In genomic region chr10:28302668-28303488, GRCh38 we compare ENCODE assay signal across 8 cellular contexts. TPM values are rescaled to one million over a fixed set of nuclear protein-coding genes. Genes with fewer than 3 reads are reported as not detected.
DNase-seq lines count a peak whose midpoint lies in the region; ATAC-seq, FAIRE-seq and TF ChIP-seq lines count a peak whose summit lies in the region.

Gene MPP7, minus strand, starts transcription at chr10:28303064. Its CDS starts 64,460 bp downstream, at chr10:28238604.

- H3K4me3 ChIP-seq in CD4-positive, CD25-positive, alpha-beta regulatory T cell (ENCODE audit: low read depth, low read length): peak within 1 kb of the TSS; percentile 93
- H3K4me3 ChIP-seq in dorsolateral prefrontal cortex (peak within 1 kb of the TSS; percentile 64 to 98 (median 86)), HepG2 (replicated peaks in 1 of 3; ENCODE audit: insufficient read depth in 1 of 3, low read depth in 2 of 3, low read length in 3 of 3) (peak within 1 kb of the TSS; percentile 72 to 85 (median 81))

- no peaks in the 10 kb centered on the region for H3K9me3 Mint-ChIP-seq in CD4-positive, CD25-positive, alpha-beta regulatory T cell
- no peaks in the 10 kb centered on the region for H3K9me3 Mint-ChIP-seq in activated CD4-positive, alpha-beta memory T cell treated with anti-CD3 and anti-CD28 coated beads for 36 hours

- H2AFZ ChIP-seq in HepG2 (ENCODE audit: low read length): peak within 1 kb of the TSS; percentile 45

- peaks cover 0 to 61% (median 31%) of the 10 kb centered on the region in 4 donors for H3K4me1 Mint-ChIP-seq in CD4-positive, CD25-positive, alpha-beta regulatory T cell
- peaks cover 46% of the 10 kb centered on the region for H3K4me1 Mint-ChIP-seq in activated CD4-positive, alpha-beta memory T cell treated with anti-CD3 and anti-CD28 coated beads for 36 hours (ENCODE audit: low read depth)

- BruUV-seq in HepG2 (replicated peaks; lab: Mats Ljungman, UMichigan): no TSS peak

- peaks cover 16% of the 10 kb centered on the region for H3K79me2 ChIP-seq in HepG2 (ENCODE audit: insufficient read depth, low read length)

- H3K36me3 Mint-ChIP-seq in CD4-positive, CD25-positive, alpha-beta regulatory T cell: no peaks in the 10 kb centered on the region
- no peaks in the 10 kb centered on the region for H3K36me3 Mint-ChIP-seq in activated CD4-positive, alpha-beta memory T cell treated with anti-CD3 and anti-CD28 coated beads for 36 hours

- peak within 1 kb of the TSS; percentile 78 for H3K4me2 ChIP-seq in HepG2 (ENCODE audit: low read depth, low read length)

- DNase-seq in CD4-positive, CD25-positive, alpha-beta regulatory T cell: peak; percentile 93 to 98 (median 96)
- DNase-seq in HK-2 (ENCODE audit: unreplicated experiment) (peak; percentile 87), NCI-H82 (lab: John Stamatoyannopoulos, UW) (peak; percentile 98), dorsolateral prefrontal cortex (peak; percentile 92 to 99 (median 96)), HepG2 (ENCODE audit: low spot score) (peak; percentile 98)
- peak; percentile 97 for DNase-seq in activated CD4-positive, alpha-beta memory T cell treated with anti-CD3 and anti-CD28 coated beads for 36 hours
- DNase-seq in stimulated activated CD4-positive, alpha-beta T cell treated with anti-CD3 and anti-CD28 coated beads, Interleukin-2, amount 100 ng/mL, for 4 hours (ENCODE audit: low read depth): peak; percentile 95

- TF ChIP-seq EP300 in HepG2 (IDR thresholded peaks at IDR 0.05; ENCODE audit: low read depth in 2 of 2, low read length in 2 of 2) (no peak), HepG2 (CRISPR knock-in tag; IDR thresholded peaks at IDR 0.05; ENCODE audit: borderline replicate concordance) (no peak)

- peak; percentile 90 to 91 for ATAC-seq in CD4-positive, CD25-positive, alpha-beta regulatory T cell (ENCODE audit: low read depth in 2 of 2)
- peak; percentile 98 for ATAC-seq in GM19463 (IDR thresholded peaks at IDR 0.05; ENCODE audit: unreplicated experiment)
- ATAC-seq in HepG2: peak; percentile 96

- CTCF ChIA-PET in activated CD4-positive, alpha-beta memory T cell treated with anti-CD3 and anti-CD28 coated beads for 36 hours (lab: Charles Lee): interaction anchor here (0.6 to 11.8 kb wide), 24 partner anchors 9 to 560 kb away, joined by 3 to 159 read pairs (median 8); no protein-coding TSS in a partner anchor
- CTCF ChIA-PET in HepG2 (lab: Yijun Ruan, JAX; ENCODE audit: low intra/inter-chr PET ratio, low total read pairs): interaction anchor here (1.7 kb wide), 1 partner anchor 79 kb away, joined by 14 read pairs; no protein-coding TSS in a partner anchor

- H3K27ac Mint-ChIP-seq in CD4-positive, CD25-positive, alpha-beta regulatory T cell: peak within 1 kb of the TSS; percentile 84 to 97 (median 95)
- peak within 1 kb of the TSS; percentile 71 for H3K27ac Mint-ChIP-seq in activated CD4-positive, alpha-beta memory T cell treated with anti-CD3 and anti-CD28 coated beads for 36 hours

- in situ Hi-C loops in HepG2 (cut with HindIII; ENCODE audit: extremely low pct_ligation_motif_present, low pct_unique_long_range_greater_than_20kb): loop anchor here (10.0 kb wide), 1 partner anchor 62 kb away; no protein-coding TSS in a partner anchor

- no peaks in the 10 kb centered on the region for H4K20me1 ChIP-seq in HepG2 (ENCODE audit: insufficient read depth, low read length)

- peak within 1 kb of the TSS; percentile 91 to 97 (median 94) for H3K4me3 Mint-ChIP-seq in CD4-positive, CD25-positive, alpha-beta regulatory T cell
- H3K4me3 Mint-ChIP-seq in activated CD4-positive, alpha-beta memory T cell treated with anti-CD3 and anti-CD28 coated beads for 36 hours: peak within 1 kb of the TSS; percentile 90

- intact Hi-C loops in activated CD4-positive, alpha-beta memory T cell treated with anti-CD3 and anti-CD28 coated beads for 36 hours (cut with micrococcal nuclease): loop anchor here (1.0 to 5.0 kb wide), 8 partner anchors 31 to 1061 kb away; partner anchors contain the start of genes ACBD5 and WAC
- intact Hi-C loops in dorsolateral prefrontal cortex (cut with DNase I): loop anchor here in 1 of 2 donors (10.0 kb wide), 1 partner anchor 798 kb away; the partner anchor contains the start of gene RAB18
- intact Hi-C loops in HepG2 (cut with micrococcal nuclease; ENCODE audit: unreplicated experiment): loop anchor here (1.0 to 5.0 kb wide), 3 partner anchors 52 to 561 kb away; no protein-coding TSS in a partner anchor

- TF ChIP-seq POLR2A in HepG2 (IDR thresholded peaks at IDR 0.05; ENCODE audit: insufficient read depth in 1 of 2, low read depth in 2 of 2, low read length in 2 of 2): peak; percentile 70 to 73

- peak; percentile 91 for FAIRE-seq in HepG2 (lab: Jason Lieb, UNC)

- TF ChIP-seq RAD21 in HepG2 (CRISPR knock-in tag; IDR thresholded peaks at IDR 0.05): peak; percentile 92

- peak within 1 kb of the TSS; percentile 85 for H3K9ac ChIP-seq in HepG2 (ENCODE audit: insufficient read depth, low read depth, low read length)

- peaks cover 18% of the 10 kb centered on the region for H3K4me1 ChIP-seq in CD4-positive, CD25-positive, alpha-beta regulatory T cell (ENCODE audit: control insufficient read depth, insufficient read depth, low read length, poor library complexity, severe bottlenecking)
- H3K4me1 ChIP-seq in HepG2 (ENCODE audit: insufficient read depth, low read length): peaks cover 45% of the 10 kb centered on the region

- WGBS in HepG2 (ENCODE audit: low lambda C conversion rate): 0% methylated on average over 7 of the region's 76 CpGs

- H3K27me3 ChIP-seq in CD4-positive, CD25-positive, alpha-beta regulatory T cell (ENCODE audit: control insufficient read depth, insufficient read depth, low read length): peaks cover 11% of the 10 kb centered on the region
- H3K27me3 ChIP-seq in dorsolateral prefrontal cortex: peaks cover 0 to 11% (median 0%) of the 10 kb centered on the region in 45 donors
- H3K27me3 ChIP-seq in HepG2 (ENCODE audit: control insufficient read depth in 1 of 2, insufficient read depth in 2 of 2, low read length in 2 of 2): no peaks in the 10 kb centered on the region

- POLR2A ChIA-PET in activated CD4-positive, alpha-beta memory T cell treated with anti-CD3 and anti-CD28 coated beads for 36 hours (lab: Charles Lee): interaction anchor here (0.6 to 3.0 kb wide), 10 partner anchors 12 to 230 kb away, joined by 3 to 50 read pairs (median 3); partner anchors contain the start of gene WAC
- POLR2A ChIA-PET in HepG2 (lab: Yijun Ruan, JAX): interaction anchor here (0.6 to 2.7 kb wide), 16 partner anchors 10 to 1147 kb away, joined by 3 to 30 read pairs (median 4); partner anchors contain the start of gene RAB18

- H3K9me3 ChIP-seq in CD4-positive, CD25-positive, alpha-beta regulatory T cell (ENCODE audit: control insufficient read depth in 2 of 2, low read length in 2 of 2): no peaks in the 10 kb centered on the region
- H3K9me3 ChIP-seq in HepG2 (ENCODE audit: low read length): no peaks in the 10 kb centered on the region

- peaks cover 41% of the 10 kb centered on the region for H3K27me3 Mint-ChIP-seq in CD4-positive, CD25-positive, alpha-beta regulatory T cell
- H3K27me3 Mint-ChIP-seq in activated CD4-positive, alpha-beta memory T cell treated with anti-CD3 and anti-CD28 coated beads for 36 hours: no peaks in the 10 kb centered on the region

- H3K27ac ChIP-seq in CD4-positive, CD25-positive, alpha-beta regulatory T cell (ENCODE audit: insufficient read depth, low read length, poor library complexity, severe bottlenecking): peak within 1 kb of the TSS; percentile 80
- H3K27ac ChIP-seq in dorsolateral prefrontal cortex (peak within 1 kb of the TSS in 51 of 59 donors; percentile 22 to 92 (median 75)), HepG2 (ENCODE audit: extremely low read length, insufficient read depth, low read length) (peak within 1 kb of the TSS; percentile 90)

- H3K36me3 ChIP-seq in CD4-positive, CD25-positive, alpha-beta regulatory T cell (ENCODE audit: control insufficient read depth, insufficient read depth, low read length): no peaks in the 10 kb centered on the region
- no peaks in the 10 kb centered on the region for H3K36me3 ChIP-seq in HepG2 (replicated peaks in 1 of 2; ENCODE audit: control insufficient read depth in 1 of 2, insufficient read depth in 2 of 2, low read length in 2 of 2)

- TF ChIP-seq CTCF in dorsolateral prefrontal cortex (IDR thresholded peaks at IDR 0.05 in 54 of 56, conservative IDR thresholded peaks at IDR 0.05 in 2 of 56; ENCODE audit: low read depth in 1 of 56, partially characterized antibody in 56 of 56) (peak in 28 of 56 donors; percentile 4 to 50 (median 23)), HepG2 (CRISPR knock-in tag; IDR thresholded peaks at IDR 0.05) (peak; percentile 55; the same call in 1 of the 2 replicates)

TF ChIP-seq in HepG2, 621 proteins besides CTCF, POLR2A, EP300 and RAD21 (continues in another document):
- peak; percentile 41; the same call in 1 of the 2 replicates for TF ChIP-seq ZBTB38 (CRISPR knock-in tag; IDR thresholded peaks at IDR 0.05)

RNA-seq across cellular contexts. Expression of gene MPP7, which starts in this region (rescaled TPM):
- 14.3 TPM for total RNA-seq in CD4-positive, CD25-positive, alpha-beta regulatory T cell
- polyA plus RNA-seq in CD4-positive, CD25-positive, alpha-beta regulatory T cell: 10 to 100 TPM in 2 of 4 donors, 1 to 10 TPM in 2; 6.8 to 14.2 (median 10.3) TPM
- total RNA-seq in activated CD4-positive, alpha-beta memory T cell treated with anti-CD3 and anti-CD28 coated beads for 36 hours: 10 to 100 TPM; 11.6 to 12.8 TPM
- total RNA-seq in dorsolateral prefrontal cortex (10 to 100 TPM in 111 of 120 experiments, 1 to 10 TPM in 9; 6.6 to 26.4 (median 16.2) TPM), HepG2 (2016; rRNA removed; fragmentation: Illumina TruSeq; extraction: Trizol) (16.4 and 23.8 TPM in 2 replicates)
- total RNA-seq in HepG2 (2016; cell fraction: cytosol; rRNA removed; fragmentation: Illumina TruSeq; extraction: Trizol; ENCODE audit: low read depth): 4.7 and 4.9 TPM in 2 replicates
- 15.7 and 24.1 TPM in 2 replicates for total RNA-seq in HepG2 (2016; cell fraction: insoluble cytoplasmic fraction; rRNA removed; fragmentation: Illumina TruSeq; extraction: Trizol)
- total RNA-seq in HepG2 (2016; cell fraction: membrane; rRNA removed; fragmentation: Illumina TruSeq; extraction: Trizol): 13.2 and 13.5 TPM in 2 replicates
- total RNA-seq in HepG2 (2016; cell fraction: nucleus; rRNA removed; fragmentation: Illumina TruSeq; extraction: Trizol): 13.9 and 16.9 TPM in 2 replicates
- 6.8 and 7.0 TPM in 2 replicates for polyA plus RNA-seq in HepG2 (2011; rRNA removed)
- polyA plus RNA-seq in HepG2 (2011; cell fraction: cytosol; rRNA removed): 4.1 and 4.3 TPM in 2 replicates
- polyA plus RNA-seq in HepG2 (2011; cell fraction: nucleus; rRNA removed): 3.2 and 3.9 TPM in 2 replicates
- polyA plus RNA-seq in HepG2 (2012): 4.3 and 5.3 TPM in 2 replicates
- 1.6 and 1.8 TPM in 2 replicates for polyA plus RNA-seq in HepG2 (2016; cell fraction: cytosol; fragmentation: Illumina TruSeq; extraction: Trizol; ENCODE audit: low read depth)
- 14.2 and 15.0 TPM in 2 replicates for polyA plus RNA-seq in HepG2 (2016; cell fraction: insoluble cytoplasmic fraction; fragmentation: Illumina TruSeq; extraction: Trizol; ENCODE audit: low read depth)
- polyA plus RNA-seq in HepG2 (2016; cell fraction: membrane; fragmentation: Illumina TruSeq; extraction: Trizol; ENCODE audit: low read depth): 4.8 and 5.4 TPM in 2 replicates
- 8.0 and 8.2 TPM in 2 replicates for polyA plus RNA-seq in HepG2 (2016; cell fraction: nucleus; fragmentation: Illumina TruSeq; extraction: Trizol; ENCODE audit: insufficient read depth, low read depth)
- polyA minus RNA-seq in HepG2 (2011; rRNA and poly(A)+ RNA removed; ENCODE audit: low replicate concordance): 10.8 and 31.2 TPM in 2 replicates
- 12.3 and 12.6 TPM in 2 replicates for polyA minus RNA-seq in HepG2 (2011; cell fraction: cytosol; rRNA and poly(A)+ RNA removed)
- polyA minus RNA-seq in HepG2 (2011; cell fraction: nucleus; rRNA and poly(A)+ RNA removed): 17.6 and 21.8 TPM in 2 replicates

Comparison
In these comparisons a context has a peak if more than half of its experiments do, and no peak if none do; other contexts are left out.
1. Peak in every context shown above with its lines: DNase-seq, ATAC-seq, H3K4me3 ChIP-seq and H3K27ac ChIP-seq.